ENCODE assay signal across 1 cellular context in the genomic region with DNA sequence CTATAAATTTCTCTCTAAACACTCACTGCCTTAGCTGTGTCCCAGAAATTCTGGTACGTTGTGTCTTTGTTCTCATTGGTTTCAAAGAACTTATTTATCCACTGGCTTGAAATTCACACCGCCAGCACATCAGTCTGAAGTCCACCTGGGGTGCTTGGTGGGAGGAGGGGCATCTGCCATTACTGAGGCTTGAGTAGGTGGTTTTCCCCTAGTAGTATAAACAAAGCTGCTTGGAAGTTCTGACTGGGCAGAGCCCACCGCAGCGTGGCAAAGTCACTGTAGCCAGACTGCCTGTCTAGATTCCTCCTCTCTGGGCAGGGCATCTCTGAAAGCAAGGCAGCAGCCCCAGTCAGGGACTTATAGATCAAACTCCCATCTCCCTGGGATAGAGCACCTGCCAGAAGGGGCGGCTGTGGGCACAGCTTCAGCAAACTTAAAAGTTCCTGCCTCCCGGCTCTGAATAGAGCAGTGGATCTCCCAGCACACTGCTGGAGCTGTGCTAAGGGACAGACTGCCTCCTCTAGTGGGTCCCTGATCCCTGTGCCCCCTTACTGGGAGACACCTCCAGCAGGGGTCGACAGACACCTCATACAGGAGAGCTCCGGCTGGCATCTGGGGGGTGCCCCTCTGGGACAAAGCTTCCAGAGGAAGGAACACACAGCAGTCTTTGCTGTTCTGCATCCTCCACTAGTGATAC.
A peak's percentile ranks its signal among the peaks of the same experiment; 100 is the strongest.
TF ChIP-seq lines count a peak whose summit lies in the region.

No MANE protein-coding gene starts in this region.

TF ChIP-seq in HepG2, 621 proteins besides CTCF, POLR2A, EP300 and RAD21 (continued from another document and continues in another):
- TF ChIP-seq THAP9 (CRISPR knock-in tag; IDR thresholded peaks at IDR 0.05; ENCODE audit: borderline replicate concordance) (0 out of 2 replicates have a peak, but pooled peaks have one; percentile 50), KMT2A (CRISPR knock-in tag; IDR thresholded peaks at IDR 0.05) (no peak), NCOA2 (CRISPR knock-in tag; IDR thresholded peaks at IDR 0.05) (peak; percentile 27; the same call in 1 of the 2 replicates), FOXA3 (CRISPR knock-in tag; IDR thresholded peaks at IDR 0.05) (peak; percentile 31; the same call in 1 of the 2 replicates), BRD4 (CRISPR knock-in tag; IDR thresholded peaks at IDR 0.05) (no peak), PAWR (CRISPR knock-in tag; IDR thresholded peaks at IDR 0.05; ENCODE audit: borderline replicate concordance) (no peak), HOXA3 (CRISPR knock-in tag; IDR thresholded peaks at IDR 0.05) (peak; percentile 58; the same call in 1 of the 2 replicates), HNRNPL (IDR thresholded peaks at IDR 0.05; ENCODE audit: low read depth, low read length) (no peak), KAT7 (CRISPR knock-in tag; IDR thresholded peaks at IDR 0.05; ENCODE audit: borderline replicate concordance) (no peak), SP5 (CRISPR knock-in tag; IDR thresholded peaks at IDR 0.05; ENCODE audit: borderline replicate concordance, low read depth) (peak; percentile 68; the same call in 1 of the 2 replicates), YY1 (IDR thresholded peaks at IDR 0.05; ENCODE audit: insufficient read depth, insufficient replicate concordance, low read depth, low read length) (peak; percentile 24), ZNF850 (CRISPR knock-in tag; conservative IDR thresholded peaks at IDR 0.05) (no peak), MBD4 (IDR thresholded peaks at IDR 0.05; ENCODE audit: borderline replicate concordance, low read length) (no peak), XRCC5 (optimal IDR thresholded peaks at IDR 0.05; ENCODE audit: low read length) (peak; percentile 42), ZNF512 (CRISPR knock-in tag; IDR thresholded peaks at IDR 0.05) (no peak), SRF (IDR thresholded peaks at IDR 0.05; ENCODE audit: low read depth, low read length) (no peak), HMGXB3 (CRISPR knock-in tag; IDR thresholded peaks at IDR 0.05; ENCODE audit: borderline replicate concordance) (no peak), TBP (CRISPR knock-in tag; IDR thresholded peaks at IDR 0.05) (no peak), ZNF790 (CRISPR knock-in tag; IDR thresholded peaks at IDR 0.05; ENCODE audit: borderline replicate concordance) (no peak), NCOR1 (IDR thresholded peaks at IDR 0.05; ENCODE audit: borderline replicate concordance, low read length) (peak; percentile 51; the same call in 1 of the 2 replicates), BCL6 (CRISPR knock-in tag; IDR thresholded peaks at IDR 0.05) (peak; percentile 46; the same call in 1 of the 2 replicates), TFE3 (CRISPR knock-in tag; IDR thresholded peaks at IDR 0.05) (no peak), SMAD9 (CRISPR knock-in tag; IDR thresholded peaks at IDR 0.05) (no peak), SP2 (CRISPR knock-in tag; IDR thresholded peaks at IDR 0.05) (no peak), ATAD3A (CRISPR knock-in tag; IDR thresholded peaks at IDR 0.05) (no peak), KDM4B (CRISPR knock-in tag; IDR thresholded peaks at IDR 0.05) (no peak), DPF2 (CRISPR knock-in tag; IDR thresholded peaks at IDR 0.05; ENCODE audit: borderline replicate concordance, low read depth) (no peak), TARDBP (CRISPR knock-in tag; IDR thresholded peaks at IDR 0.05) (peak; percentile 45; the same call in 1 of the 2 replicates)
- TF ChIP-seq, protein P1, sequence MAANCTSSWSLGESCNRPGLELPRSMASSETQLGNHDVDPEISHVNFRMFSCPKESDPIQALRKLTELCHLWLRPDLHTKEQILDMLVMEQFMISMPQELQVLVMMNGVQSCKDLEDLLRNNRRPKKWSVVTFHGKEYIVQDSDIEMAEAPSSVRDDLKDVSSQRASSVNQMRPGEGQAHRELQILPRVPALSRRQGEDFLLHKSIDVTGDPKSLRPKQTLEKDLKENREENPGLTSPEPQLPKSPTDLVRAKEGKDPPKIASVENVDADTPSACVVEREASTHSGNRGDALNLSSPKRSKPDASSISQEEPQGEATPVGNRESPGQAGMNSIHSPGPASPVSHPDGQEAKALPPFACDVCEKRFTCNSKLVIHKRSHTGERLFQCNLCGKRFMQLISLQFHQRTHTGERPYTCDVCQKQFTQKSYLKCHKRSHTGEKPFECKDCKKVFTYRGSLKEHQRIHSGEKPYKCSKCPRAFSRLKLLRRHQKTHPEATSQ (CRISPR knock-in tag; IDR thresholded peaks at IDR 0.05; ENCODE audit: borderline replicate concordance): peak; percentile 62; the same call in 1 of the 2 replicates
- TF ChIP-seq, protein P2, sequence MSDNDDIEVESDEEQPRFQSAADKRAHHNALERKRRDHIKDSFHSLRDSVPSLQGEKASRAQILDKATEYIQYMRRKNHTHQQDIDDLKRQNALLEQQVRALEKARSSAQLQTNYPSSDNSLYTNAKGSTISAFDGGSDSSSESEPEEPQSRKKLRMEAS (IDR thresholded peaks at IDR 0.05): peak; percentile 29; the same call in 1 of the 2 replicates
- TF ChIP-seq, protein P3, sequence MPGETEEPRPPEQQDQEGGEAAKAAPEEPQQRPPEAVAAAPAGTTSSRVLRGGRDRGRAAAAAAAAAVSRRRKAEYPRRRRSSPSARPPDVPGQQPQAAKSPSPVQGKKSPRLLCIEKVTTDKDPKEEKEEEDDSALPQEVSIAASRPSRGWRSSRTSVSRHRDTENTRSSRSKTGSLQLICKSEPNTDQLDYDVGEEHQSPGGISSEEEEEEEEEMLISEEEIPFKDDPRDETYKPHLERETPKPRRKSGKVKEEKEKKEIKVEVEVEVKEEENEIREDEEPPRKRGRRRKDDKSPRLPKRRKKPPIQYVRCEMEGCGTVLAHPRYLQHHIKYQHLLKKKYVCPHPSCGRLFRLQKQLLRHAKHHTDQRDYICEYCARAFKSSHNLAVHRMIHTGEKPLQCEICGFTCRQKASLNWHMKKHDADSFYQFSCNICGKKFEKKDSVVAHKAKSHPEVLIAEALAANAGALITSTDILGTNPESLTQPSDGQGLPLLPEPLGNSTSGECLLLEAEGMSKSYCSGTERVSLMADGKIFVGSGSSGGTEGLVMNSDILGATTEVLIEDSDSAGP (CRISPR knock-in tag; IDR thresholded peaks at IDR 0.05; ENCODE audit: borderline replicate concordance): peak; percentile 36; the same call in 1 of the 2 replicates
- TF ChIP-seq, protein P4, sequence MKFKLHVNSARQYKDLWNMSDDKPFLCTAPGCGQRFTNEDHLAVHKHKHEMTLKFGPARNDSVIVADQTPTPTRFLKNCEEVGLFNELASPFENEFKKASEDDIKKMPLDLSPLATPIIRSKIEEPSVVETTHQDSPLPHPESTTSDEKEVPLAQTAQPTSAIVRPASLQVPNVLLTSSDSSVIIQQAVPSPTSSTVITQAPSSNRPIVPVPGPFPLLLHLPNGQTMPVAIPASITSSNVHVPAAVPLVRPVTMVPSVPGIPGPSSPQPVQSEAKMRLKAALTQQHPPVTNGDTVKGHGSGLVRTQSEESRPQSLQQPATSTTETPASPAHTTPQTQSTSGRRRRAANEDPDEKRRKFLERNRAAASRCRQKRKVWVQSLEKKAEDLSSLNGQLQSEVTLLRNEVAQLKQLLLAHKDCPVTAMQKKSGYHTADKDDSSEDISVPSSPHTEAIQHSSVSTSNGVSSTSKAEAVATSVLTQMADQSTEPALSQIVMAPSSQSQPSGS (CRISPR knock-in tag; IDR thresholded peaks at IDR 0.05): no peak
- TF ChIP-seq, protein P5, sequence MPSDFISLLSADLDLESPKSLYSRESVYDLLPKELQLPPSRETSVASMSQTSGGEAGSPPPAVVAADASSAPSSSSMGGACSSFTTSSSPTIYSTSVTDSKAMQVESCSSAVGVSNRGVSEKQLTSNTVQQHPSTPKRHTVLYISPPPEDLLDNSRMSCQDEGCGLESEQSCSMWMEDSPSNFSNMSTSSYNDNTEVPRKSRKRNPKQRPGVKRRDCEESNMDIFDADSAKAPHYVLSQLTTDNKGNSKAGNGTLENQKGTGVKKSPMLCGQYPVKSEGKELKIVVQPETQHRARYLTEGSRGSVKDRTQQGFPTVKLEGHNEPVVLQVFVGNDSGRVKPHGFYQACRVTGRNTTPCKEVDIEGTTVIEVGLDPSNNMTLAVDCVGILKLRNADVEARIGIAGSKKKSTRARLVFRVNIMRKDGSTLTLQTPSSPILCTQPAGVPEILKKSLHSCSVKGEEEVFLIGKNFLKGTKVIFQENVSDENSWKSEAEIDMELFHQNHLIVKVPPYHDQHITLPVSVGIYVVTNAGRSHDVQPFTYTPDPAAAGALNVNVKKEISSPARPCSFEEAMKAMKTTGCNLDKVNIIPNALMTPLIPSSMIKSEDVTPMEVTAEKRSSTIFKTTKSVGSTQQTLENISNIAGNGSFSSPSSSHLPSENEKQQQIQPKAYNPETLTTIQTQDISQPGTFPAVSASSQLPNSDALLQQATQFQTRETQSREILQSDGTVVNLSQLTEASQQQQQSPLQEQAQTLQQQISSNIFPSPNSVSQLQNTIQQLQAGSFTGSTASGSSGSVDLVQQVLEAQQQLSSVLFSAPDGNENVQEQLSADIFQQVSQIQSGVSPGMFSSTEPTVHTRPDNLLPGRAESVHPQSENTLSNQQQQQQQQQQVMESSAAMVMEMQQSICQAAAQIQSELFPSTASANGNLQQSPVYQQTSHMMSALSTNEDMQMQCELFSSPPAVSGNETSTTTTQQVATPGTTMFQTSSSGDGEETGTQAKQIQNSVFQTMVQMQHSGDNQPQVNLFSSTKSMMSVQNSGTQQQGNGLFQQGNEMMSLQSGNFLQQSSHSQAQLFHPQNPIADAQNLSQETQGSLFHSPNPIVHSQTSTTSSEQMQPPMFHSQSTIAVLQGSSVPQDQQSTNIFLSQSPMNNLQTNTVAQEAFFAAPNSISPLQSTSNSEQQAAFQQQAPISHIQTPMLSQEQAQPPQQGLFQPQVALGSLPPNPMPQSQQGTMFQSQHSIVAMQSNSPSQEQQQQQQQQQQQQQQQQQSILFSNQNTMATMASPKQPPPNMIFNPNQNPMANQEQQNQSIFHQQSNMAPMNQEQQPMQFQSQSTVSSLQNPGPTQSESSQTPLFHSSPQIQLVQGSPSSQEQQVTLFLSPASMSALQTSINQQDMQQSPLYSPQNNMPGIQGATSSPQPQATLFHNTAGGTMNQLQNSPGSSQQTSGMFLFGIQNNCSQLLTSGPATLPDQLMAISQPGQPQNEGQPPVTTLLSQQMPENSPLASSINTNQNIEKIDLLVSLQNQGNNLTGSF (CRISPR knock-in tag; IDR thresholded peaks at IDR 0.05): no peak
